25 cellular contexts compared by ENCODE assay signal in genomic region chr15:44606740-44607139, GRCh38.
"Had no signal": no experiment of that assay in that cellular context is flagged by ENCODE, and none has a peak within 500 bp of the region (broad histone marks: within the 10 kb centered on the region; RNA-seq: fewer than 3 reads in every experiment).

No MANE protein-coding gene starts in this region.

- H3K4me3 Mint-ChIP-seq: activated CD4-positive, alpha-beta T cell treated with anti-CD3 and anti-CD28 coated beads for 36 hours; activated CD8-positive, alpha-beta T cell treated with anti-CD3 and anti-CD28 coated beads for 36 hours; IgD-negative memory B cell; T-cell had no signal

- DNase-seq: activated CD4-positive, alpha-beta T cell treated with anti-CD3 and anti-CD28 coated beads for 36 hours; activated CD4-positive, CD25-positive, alpha-beta regulatory T cell; activated CD8-positive, alpha-beta memory T cell treated with anti-CD3 and anti-CD28 coated beads, Interleukin-2, amount 50 U/mL, for 4 hours; activated CD8-positive, alpha-beta T cell treated with anti-CD3 and anti-CD28 coated beads for 36 hours; activated gamma-delta T cell treated with Interleukin-2 at 50 U/mL for 16 hours; activated naive CD4-positive, alpha-beta T cell treated with anti-CD3 and anti-CD28 coated beads, Interleukin-2, amount 50 U/mL, for 16 hours; activated T-cell treated with anti-CD3 and anti-CD28 coated beads, Interleukin-2, amount 50 U/mL, for 1 hour; central memory CD4-positive, alpha-beta T cell; KG1; NCI-H1092; NCI-H1417; NCI-H1930; NCI-H2107; NCI-H510A treated with DMSO at 0.1 percent for 48 hours; NCI-H69; NK-92 treated with Interleukin-12 subunit alpha and Interleukin-12 subunit beta, amount 100 ng/mL, for 24 hours; OCI-M1; RPMI8226; T-cell had no signal

- ATAC-seq: activated CD4-positive, alpha-beta T cell treated with anti-CD3 and anti-CD28 coated beads for 36 hours; activated CD8-positive, alpha-beta T cell treated with anti-CD3 and anti-CD28 coated beads for 36 hours; Panc1; Right ventricle myocardium inferior; T-cell had no signal

- H3K4me1 Mint-ChIP-seq: activated CD4-positive, alpha-beta T cell treated with anti-CD3 and anti-CD28 coated beads for 36 hours; IgD-negative memory B cell; T-cell had no signal

- H3K27ac Mint-ChIP-seq: activated CD8-positive, alpha-beta T cell treated with anti-CD3 and anti-CD28 coated beads for 36 hours; activated T-helper 2 cell treated with anti-CD3 and anti-CD28 coated beads, Interferon-gamma antibody, Interleukin-2, Interleukin-4, amounts not matched to agents 10 μg/mL and 5 μg/mL and 100 μg/mL, durations not matched to agents 14 hours and 24 hours and 36 hours had no signal

- H3K27ac ChIP-seq: SK-N-MC, VCaP had no signal

- H3K9me3 Mint-ChIP-seq: activated CD8-positive, alpha-beta T cell treated with anti-CD3 and anti-CD28 coated beads for 36 hours; activated T-helper 2 cell treated with anti-CD3 and anti-CD28 coated beads, Interferon-gamma antibody, Interleukin-2, Interleukin-4, amounts not matched to agents 10 μg/mL and 5 μg/mL and 100 μg/mL, durations not matched to agents 14 hours and 24 hours and 36 hours; IgD-negative memory B cell; T-cell had no signal

- H3K27me3 Mint-ChIP-seq: activated CD4-positive, alpha-beta T cell treated with anti-CD3 and anti-CD28 coated beads for 36 hours; activated CD8-positive, alpha-beta T cell treated with anti-CD3 and anti-CD28 coated beads for 36 hours; IgD-negative memory B cell; T-cell had no signal

- H3K4me3 ChIP-seq: SK-N-MC had no signal
